14 cellular contexts compared by ENCODE assay signal in genomic region chr13:23806874-23807522, GRCh38.
DNase-seq lines count a peak whose midpoint lies in the region; ATAC-seq, FAIRE-seq and TF ChIP-seq lines count a peak whose summit lies in the region.
"Had no signal": no experiment of that assay in that cellular context is flagged by ENCODE, and none has a peak within 500 bp of the region (broad histone marks: within the 10 kb centered on the region; RNA-seq: fewer than 3 reads in every experiment).

No MANE protein-coding gene starts in this region.

- no peak overlapping the region for H3K4me3 ChIP-seq in bronchial epithelial cell (ENCODE audit: low read depth, low read length)
- H3K4me3 ChIP-seq: lower lobe of right lung, thyroid gland had no signal

- ATAC-seq in GM18517 (IDR thresholded peaks at IDR 0.05; ENCODE audit: unreplicated experiment) (peak; percentile 28), GM21529 (IDR thresholded peaks at IDR 0.05; ENCODE audit: unreplicated experiment) (peak; percentile 31), HG03342 (IDR thresholded peaks at IDR 0.05; ENCODE audit: unreplicated experiment) (peak; percentile 10)
- ATAC-seq: lower lobe of right lung, Panc1 had no signal

- FAIRE-seq in bronchial epithelial cell (lab: Jason Lieb, UNC), result peak; percentile 40
- FAIRE-seq: frontal cortex had no signal

- no peak for DNase-seq in bronchial epithelial cell (ENCODE audit: low read depth)
- DNase-seq in NCI-H1105 treated with DMSO at 0.1 percent for 48 hours (lab: John Stamatoyannopoulos, UW), result no peak
- no peak for DNase-seq in NCI-H524 treated with DMSO at 0.1 percent for 48 hours (lab: John Stamatoyannopoulos, UW)
- DNase-seq in NCI-H82 treated with DMSO at 0.1 percent for 48 hours (lab: John Stamatoyannopoulos, UW; ENCODE audit: unreplicated experiment), result no peak
- DNase-seq in UCSD-AML1 (lab: John Stamatoyannopoulos, UW; ENCODE audit: unreplicated experiment), result no peak
- DNase-seq: CD8-positive, alpha-beta memory T cell; lower lobe of right lung; NCI-H1105; thyroid gland had no signal

- H3K27me3 ChIP-seq in bronchial epithelial cell (ENCODE audit: control insufficient read depth, insufficient read depth, low read length), result no peaks in the 10 kb centered on the region
- H3K27me3 ChIP-seq: thyroid gland had no signal

- H3K36me3 ChIP-seq in bronchial epithelial cell (ENCODE audit: control insufficient read depth, insufficient read depth, low read length), result no peaks in the 10 kb centered on the region
- H3K36me3 ChIP-seq: thyroid gland had no signal

- TF ChIP-seq CTCF in bronchial epithelial cell (IDR thresholded peaks at IDR 0.05; ENCODE audit: insufficient read depth, low read length, severe bottlenecking), result no peak
